Comparison of ENCODE assay signal across 2 cellular contexts in the genomic region with DNA sequence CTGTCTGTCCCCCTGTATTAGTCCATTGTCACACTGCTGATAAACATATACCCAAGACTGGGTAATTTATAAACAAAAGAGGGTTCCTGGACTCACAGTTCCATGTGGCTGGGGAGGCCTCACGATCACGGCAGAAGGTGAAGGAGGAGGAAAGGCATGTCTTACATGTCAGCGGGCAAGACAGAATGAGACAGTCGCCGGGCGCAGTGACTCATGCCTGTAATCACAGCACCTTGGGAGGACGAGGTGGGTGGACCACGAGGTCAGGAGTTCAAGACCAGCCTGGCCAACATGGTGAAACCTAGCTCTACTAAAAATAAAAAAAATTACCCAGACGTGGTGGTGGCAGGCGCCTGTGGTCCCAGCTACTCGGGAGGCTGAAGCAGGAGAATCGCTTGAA.
TF ChIP-seq lines count a peak whose summit lies in the region.

No MANE protein-coding gene starts in this region.

TF ChIP-seq in HCT116, 20 proteins besides CTCF, POLR2A, EP300 and RAD21:
- TF ChIP-seq EZH2 (IDR thresholded peaks at IDR 0.05), result no peak
- peak; percentile 33; the same call in 1 of the 2 replicates for TF ChIP-seq EGR1 (IDR thresholded peaks at IDR 0.05; ENCODE audit: low read depth)
TF ChIP-seq in HCT116: peak in this region for 1.

TF ChIP-seq in H1, 55 proteins besides CTCF, POLR2A, EP300 and RAD21:
- no peak for TF ChIP-seq POLR2AphosphoS5 (IDR thresholded peaks at IDR 0.05; ENCODE audit: low read depth, low read length)
- no peak for TF ChIP-seq POU5F1 (IDR thresholded peaks at IDR 0.05; ENCODE audit: low read depth, low read length)
- TF ChIP-seq TAF7 (optimal IDR thresholded peaks at IDR 0.05; ENCODE audit: borderline replicate concordance, low read depth, low read length), result no peak
- TF ChIP-seq CEBPB (IDR thresholded peaks at IDR 0.05; ENCODE audit: low read depth, low read length), result no peak
- TF ChIP-seq, protein P1, sequence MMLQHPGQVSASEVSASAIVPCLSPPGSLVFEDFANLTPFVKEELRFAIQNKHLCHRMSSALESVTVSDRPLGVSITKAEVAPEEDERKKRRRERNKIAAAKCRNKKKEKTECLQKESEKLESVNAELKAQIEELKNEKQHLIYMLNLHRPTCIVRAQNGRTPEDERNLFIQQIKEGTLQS (IDR thresholded peaks at IDR 0.05; ENCODE audit: insufficient read depth, low read depth, low read length), result no peak
- TF ChIP-seq SIX5 (IDR thresholded peaks at IDR 0.05; ENCODE audit: low read depth, low read length), result no peak
- TF ChIP-seq TCF12 (IDR thresholded peaks at IDR 0.05; ENCODE audit: low read depth, low read length), result no peak
- no peak for TF ChIP-seq SRF (IDR thresholded peaks at IDR 0.05; ENCODE audit: low read depth, low read length)
- no peak for TF ChIP-seq JUND (IDR thresholded peaks at IDR 0.05; ENCODE audit: low read length)
- no peak for TF ChIP-seq SIN3A (conservative IDR thresholded peaks at IDR 0.05 in 1 of 2, IDR thresholded peaks at IDR 0.05 in 1 of 2; ENCODE audit: low read depth in 1 of 2, low read length in 2 of 2)
- TF ChIP-seq CBX5 (IDR thresholded peaks at IDR 0.05; ENCODE audit: low read depth, low read length), result no peak
- TF ChIP-seq TEAD4 (IDR thresholded peaks at IDR 0.05; ENCODE audit: low read depth, low read length), result no peak
- no peak for TF ChIP-seq RXRA (IDR thresholded peaks at IDR 0.05; ENCODE audit: insufficient read depth, low read depth, low read length)
- no peak for TF ChIP-seq BACH1 (IDR thresholded peaks at IDR 0.05; ENCODE audit: low read length)
- TF ChIP-seq RNF2 (IDR thresholded peaks at IDR 0.05; ENCODE audit: borderline replicate concordance, low read depth, low read length, missing control alignments, poor library complexity, severe bottlenecking), result no peak
- TF ChIP-seq, protein P2, sequence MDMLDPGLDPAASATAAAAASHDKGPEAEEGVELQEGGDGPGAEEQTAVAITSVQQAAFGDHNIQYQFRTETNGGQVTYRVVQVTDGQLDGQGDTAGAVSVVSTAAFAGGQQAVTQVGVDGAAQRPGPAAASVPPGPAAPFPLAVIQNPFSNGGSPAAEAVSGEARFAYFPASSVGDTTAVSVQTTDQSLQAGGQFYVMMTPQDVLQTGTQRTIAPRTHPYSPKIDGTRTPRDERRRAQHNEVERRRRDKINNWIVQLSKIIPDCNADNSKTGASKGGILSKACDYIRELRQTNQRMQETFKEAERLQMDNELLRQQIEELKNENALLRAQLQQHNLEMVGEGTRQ (IDR thresholded peaks at IDR 0.05; ENCODE audit: low read length), result no peak
- TF ChIP-seq HDAC6 (IDR thresholded peaks at IDR 0.05; ENCODE audit: low read depth, low read length), result no peak
- TF ChIP-seq FOSL1 (IDR thresholded peaks at IDR 0.05; ENCODE audit: insufficient read depth, low read depth, low read length), result no peak
TF ChIP-seq in H1: peak in this region for 0.
